1 cellular context compared by ENCODE assay signal in genomic region chr2:54685263-54685775, GRCh38.
TF ChIP-seq lines count a peak whose summit lies in the region.

No MANE protein-coding gene starts in this region.

TF ChIP-seq in K562, 482 proteins besides CTCF, POLR2A, EP300 and RAD21 (continued from another document):
- TF ChIP-seq BCLAF1 (IDR thresholded peaks at IDR 0.05; ENCODE audit: borderline replicate concordance in 1 of 2, control insufficient read depth in 1 of 2, low read depth in 2 of 2, low read length in 1 of 2) (no peak), NCOA2 (IDR thresholded peaks at IDR 0.05; ENCODE audit: partially characterized antibody in 2 of 2) (no peak), BDP1 (IDR thresholded peaks at IDR 0.05; ENCODE audit: insufficient read depth, insufficient read length) (no peak), TRIM24 (IDR thresholded peaks at IDR 0.05) (no peak), ZNF518B (CRISPR knock-in tag; IDR thresholded peaks at IDR 0.05) (no peak), MBD2 (IDR thresholded peaks at IDR 0.05; ENCODE audit: borderline replicate concordance, low read depth) (no peak), PRPF4 (IDR thresholded peaks at IDR 0.05; ENCODE audit: insufficient read depth, low read depth, low read length, poor library complexity, severe bottlenecking) (no peak), TEAD1 (CRISPR knock-in tag; IDR thresholded peaks at IDR 0.05) (no peak), ZNF253 (CRISPR knock-in tag; conservative IDR thresholded peaks at IDR 0.05) (no peak), ZFP1 (CRISPR knock-in tag; IDR thresholded peaks at IDR 0.05) (no peak), ZNF444 (CRISPR knock-in tag; IDR thresholded peaks at IDR 0.05) (no peak), TRIM28 (IDR thresholded peaks at IDR 0.05) (no peak), SRF (CRISPR knock-in tag; IDR thresholded peaks at IDR 0.05) (no peak), CBX2 (IDR thresholded peaks at IDR 0.05; ENCODE audit: insufficient read depth, low read length, poor library complexity, severe bottlenecking) (peak; percentile 25), ZNF316 (IDR thresholded peaks at IDR 0.05) (no peak), CBFA2T2 (conservative IDR thresholded peaks at IDR 0.05) (no peak), ZNF165 (CRISPR knock-in tag; IDR thresholded peaks at IDR 0.05; ENCODE audit: borderline replicate concordance) (no peak), STAT5B (CRISPR knock-in tag; IDR thresholded peaks at IDR 0.05) (no peak), PYGO2 (tag; IDR thresholded peaks at IDR 0.05) (no peak), SMC3 (conservative IDR thresholded peaks at IDR 0.05; ENCODE audit: insufficient read depth, low read depth, low read length) (no peak), HIVEP1 (CRISPR knock-in tag; IDR thresholded peaks at IDR 0.05) (no peak), RB1 (IDR thresholded peaks at IDR 0.05; ENCODE audit: low read depth) (no peak)
- TF ChIP-seq, protein P1, sequence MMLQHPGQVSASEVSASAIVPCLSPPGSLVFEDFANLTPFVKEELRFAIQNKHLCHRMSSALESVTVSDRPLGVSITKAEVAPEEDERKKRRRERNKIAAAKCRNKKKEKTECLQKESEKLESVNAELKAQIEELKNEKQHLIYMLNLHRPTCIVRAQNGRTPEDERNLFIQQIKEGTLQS (IDR thresholded peaks at IDR 0.05) = no peak
- TF ChIP-seq, protein P1 (CRISPR knock-in tag; conservative IDR thresholded peaks at IDR 0.05) = no peak
TF ChIP-seq in K562: peak in this region for 12.
